26 cellular contexts compared by ENCODE assay signal in genomic region chr2:126933707-126934106, GRCh38. TPM values are rescaled to one million over a fixed set of nuclear protein-coding genes. Genes with fewer than 3 reads are reported as not detected.
"Had no signal": no experiment of that assay in that cellular context is flagged by ENCODE, and none has a peak within 500 bp of the region (broad histone marks: within the 10 kb centered on the region; RNA-seq: fewer than 3 reads in every experiment).

No MANE protein-coding gene starts in this region.

- H3K27ac ChIP-seq: dorsolateral prefrontal cortex, heart right ventricle, ovary, right atrium auricular region, sigmoid colon, skin epidermis, testis, tibial nerve had no signal

- H3K27me3 ChIP-seq: ovary, right atrium auricular region, sigmoid colon, testis, tibial nerve had no signal

- H3K4me3 Mint-ChIP-seq: naive B cell; stimulated activated naive B cell treated with anti-CD40 and anti-IgM and Interleukin-4, amounts not matched to agents 10 μg/mL and 1 μg/mL and 100 μg/mL, for 72 hours; stimulated activated naive CD8-positive, alpha-beta T cell treated with anti-CD3 and anti-CD28 coated beads, Interleukin-15, amount 100 ng/mL, for 72 hours had no signal

- H3K27ac Mint-ChIP-seq: stimulated activated naive B cell treated with anti-CD40 and anti-IgM and Interleukin-4, amounts not matched to agents 10 μg/mL and 1 μg/mL and 100 μg/mL, for 72 hours; stimulated activated naive CD8-positive, alpha-beta T cell treated with anti-CD3 and anti-CD28 coated beads, Interleukin-15, amount 100 ng/mL, for 72 hours had no signal

- H3K9me3 ChIP-seq: sigmoid colon, testis had no signal

- H3K4me1 ChIP-seq: heart right ventricle, right atrium auricular region, sigmoid colon, testis, tibial nerve had no signal

- H3K4me3 ChIP-seq: dorsolateral prefrontal cortex, heart right ventricle, ovary, right atrium auricular region, sigmoid colon, skin epidermis, testis, tibial nerve had no signal

- ATAC-seq: heart right ventricle; left ventricle myocardium superior; stimulated activated naive B cell treated with anti-CD40 and anti-IgM and Interleukin-4, amounts not matched to agents 10 μg/mL and 1 μg/mL and 100 μg/mL, for 72 hours; stimulated activated naive CD8-positive, alpha-beta T cell treated with anti-CD3 and anti-CD28 coated beads, Interleukin-15, amount 100 ng/mL, for 72 hours had no signal

- DNase-seq: cortex of kidney; effector CD8-positive, alpha-beta T cell; heart right ventricle; hypothalamus; islet precursor cell; left ventricle myocardium superior; naive B cell; ovary; sigmoid colon; stimulated activated CD4-positive, alpha-beta T cell treated with anti-CD3 and anti-CD28 coated beads, Interleukin-2, amount 100 ng/mL, for 24 hours; stimulated activated CD4-positive, alpha-beta T cell treated with anti-CD3 and anti-CD28 coated beads, Interleukin-4, amount 100 ng/mL, for 4 hours; stimulated activated naive B cell treated with anti-CD40 and anti-IgM and Interleukin-4, amounts not matched to agents 10 μg/mL and 1 μg/mL and 100 μg/mL, for 72 hours; stimulated activated naive CD8-positive, alpha-beta T cell treated with anti-CD3 and anti-CD28 coated beads, Interleukin-15, amount 100 ng/mL, for 72 hours; testis had no signal

- H3K36me3 ChIP-seq: heart right ventricle, ovary, right atrium auricular region, sigmoid colon, tibial nerve had no signal

RNA-seq across cellular contexts. Expression of gene TEX51, which starts 35.0 kb away (rescaled TPM):
- total RNA-seq: chondrocyte, dorsolateral prefrontal cortex, fibroblast of lung, frontal cortex, glomerular endothelial cell, heart right ventricle, left ventricle myocardium superior, lung microvascular endothelial cell, ovary, posterior vena cava, right atrium auricular region, sigmoid colon, subcutaneous adipose tissue, tibial nerve, urinary bladder had no signal
